ENCODE assay signal across 19 cellular contexts in the genomic region with DNA sequence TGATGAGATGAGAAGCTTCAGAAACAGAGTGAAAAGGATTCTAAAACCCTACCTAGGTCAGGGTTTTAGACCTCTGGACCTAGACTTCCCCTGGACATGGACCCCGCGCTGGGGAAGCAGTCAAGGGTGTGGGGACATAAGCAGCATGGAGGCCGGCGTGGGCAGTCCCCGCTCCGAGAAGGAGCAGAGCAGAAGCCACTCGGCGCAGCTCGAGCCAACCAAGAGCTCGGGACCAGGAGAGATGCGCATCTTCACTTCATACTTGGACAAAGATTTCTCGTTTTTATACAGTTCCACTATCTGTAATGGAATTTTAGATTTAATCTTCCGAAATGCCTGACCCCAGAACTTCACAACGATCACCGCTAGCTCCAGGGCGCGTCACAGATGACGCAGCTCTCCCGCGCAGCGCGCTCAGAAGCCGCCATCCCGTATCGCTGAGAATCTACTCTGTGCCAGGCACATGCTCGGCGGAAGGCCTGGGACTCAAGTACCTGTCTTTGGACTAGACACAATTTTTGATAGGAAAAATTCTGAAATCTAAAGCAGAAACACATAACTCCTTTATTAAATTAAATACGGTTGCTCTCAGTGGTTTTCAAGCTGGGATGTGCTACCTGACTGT.
DNase-seq lines count a peak whose midpoint lies in the region; ATAC-seq, FAIRE-seq and TF ChIP-seq lines count a peak whose summit lies in the region.
"Had no signal": no experiment of that assay in that cellular context is flagged by ENCODE, and none has a peak within 500 bp of the region (broad histone marks: within the 10 kb centered on the region; RNA-seq: fewer than 3 reads in every experiment).

No MANE protein-coding gene starts in this region.

- H3K36me3 ChIP-seq in K562 (ENCODE audit: control insufficient read depth, insufficient read depth, low read length): peaks cover 7% of the 10 kb centered on the region; the same call in 1 of the 3 replicates
- H3K36me3 ChIP-seq in lower lobe of right lung: no peaks in the 10 kb centered on the region
- peaks cover 5 to 22% of the 10 kb centered on the region in 2 donors for H3K36me3 ChIP-seq in neuronal stem cell (replicated peaks in 1 of 2; ENCODE audit: control insufficient read depth in 2 of 2, insufficient read depth in 2 of 2, low read length in 2 of 2)

- no peak for TF ChIP-seq EP300 in K562 (IDR thresholded peaks at IDR 0.05; ENCODE audit: low read length)

- H3K18ac ChIP-seq in neuronal stem cell (ENCODE audit: low read length): no peak overlapping the region

- peaks cover 5% of the 10 kb centered on the region for H3K4me1 Mint-ChIP-seq in type B pancreatic cell (ENCODE audit: unreplicated experiment)
- H3K4me1 Mint-ChIP-seq: CD4-positive, alpha-beta memory T cell had no signal

- H2AFZ ChIP-seq in K562 (ENCODE audit: low read depth, low read length) (no peak overlapping the region), neuronal stem cell (ENCODE audit: low read length) (no peak overlapping the region)

- no peak for ATAC-seq in K562
- ATAC-seq in lower lobe of right lung: peak in 1 of 2 donors; percentile 17

- 83% methylated on average over 25 of the region's 28 CpGs for WGBS in K562 (ENCODE audit: insufficient coverage, low coverage, missing lambda C conversion rate)
- no CpG with 5 or more reads among the region's 28 CpGs for WGBS in neuronal stem cell (ENCODE audit: extremely low coverage in 2 of 2, insufficient read length in 2 of 2, insufficient replicate concordance in 1 of 2), 2 donors

- intact Hi-C loops in K562 (cut with micrococcal nuclease): no loop called here
- intact Hi-C loops in lower lobe of right lung (cut with DNase I): no loop called here

- no peak overlapping the region for H3K27ac Mint-ChIP-seq in type B pancreatic cell
- H3K27ac Mint-ChIP-seq: CD4-positive, alpha-beta memory T cell had no signal

- TF ChIP-seq CTCF in K562 (IDR thresholded peaks at IDR 0.05 in 2 of 3, conservative IDR thresholded peaks at IDR 0.05 in 1 of 3; ENCODE audit: insufficient read depth in 2 of 3, low read depth in 1 of 3, low read length in 3 of 3) (no peak), lower lobe of right lung (IDR thresholded peaks at IDR 0.05) (no peak), type B pancreatic cell (conservative IDR thresholded peaks at IDR 0.05) (no peak), coronary artery (IDR thresholded peaks at IDR 0.05) (no peak)

- H3K79me2 ChIP-seq in K562 (ENCODE audit: control insufficient read depth, insufficient read depth, low read length): no peaks in the 10 kb centered on the region

- BruUV-seq in K562 (replicated peaks; lab: Mats Ljungman, UMichigan): no TSS peak

- H3K14ac ChIP-seq in neuronal stem cell (ENCODE audit: low read length): no peak overlapping the region

- no peaks in the 10 kb centered on the region for H3K27me3 Mint-ChIP-seq in type B pancreatic cell
- H3K27me3 Mint-ChIP-seq: CD4-positive, alpha-beta memory T cell had no signal

- no peak overlapping the region for H3K4me3 ChIP-seq in K562
- H3K4me3 ChIP-seq in lower lobe of right lung: no peak overlapping the region
- H3K4me3 ChIP-seq in neuronal stem cell (ENCODE audit: low read length in 2 of 2): no peak overlapping the region
- H3K4me3 ChIP-seq in coronary artery: no peak overlapping the region

- H3K4me1 ChIP-seq in K562 (replicated peaks in 1 of 2; ENCODE audit: control insufficient read depth in 2 of 2, insufficient read depth in 2 of 2, low read length in 2 of 2): peaks cover 0 to 5% of the 10 kb centered on the region in 2 experiments; a peak in 2 of 5 replicates
- H3K4me1 ChIP-seq in lower lobe of right lung: no peaks in the 10 kb centered on the region
- H3K4me1 ChIP-seq in neuronal stem cell (ENCODE audit: control insufficient read depth in 2 of 2, insufficient read depth in 1 of 2, low read depth in 1 of 2, low read length in 2 of 2): peaks cover 0 to 7% of the 10 kb centered on the region in 2 donors

- no peak overlapping the region for H2BK15ac ChIP-seq in neuronal stem cell (ENCODE audit: low read length)

- H2AK5ac ChIP-seq in neuronal stem cell (ENCODE audit: low read depth, low read length): no peak overlapping the region

- H3K9me3 Mint-ChIP-seq in type B pancreatic cell: no peaks in the 10 kb centered on the region
- H3K9me3 Mint-ChIP-seq: CD4-positive, alpha-beta memory T cell had no signal

- peaks cover 11% of the 10 kb centered on the region for H3K36me3 Mint-ChIP-seq in type B pancreatic cell

- no peaks in the 10 kb centered on the region for H3K27me3 ChIP-seq in K562 (ENCODE audit: control insufficient read depth in 2 of 2, insufficient read depth in 2 of 2, low read length in 2 of 2)
- H3K27me3 ChIP-seq in lower lobe of right lung (ENCODE audit: low read depth): no peaks in the 10 kb centered on the region
- H3K27me3 ChIP-seq in neuronal stem cell (ENCODE audit: control insufficient read depth in 3 of 3, insufficient read depth in 3 of 3, low read depth in 1 of 3, low read length in 3 of 3): no peaks in the 10 kb centered on the region

- H3K4me2 ChIP-seq in K562 (ENCODE audit: insufficient read depth, low read length) (no peak overlapping the region), neuronal stem cell (ENCODE audit: insufficient read depth, low read length, poor library complexity, severe bottlenecking) (no peak overlapping the region)

- H2BK120ac ChIP-seq in neuronal stem cell (ENCODE audit: low read depth, low read length): no peak overlapping the region

- no peak overlapping the region for H2BK12ac ChIP-seq in neuronal stem cell (ENCODE audit: low read length)

- H3K9me1 ChIP-seq in K562 (ENCODE audit: control insufficient read depth, insufficient read depth, low read length): no peaks in the 10 kb centered on the region

- no peak overlapping the region for H4K8ac ChIP-seq in neuronal stem cell (ENCODE audit: low read depth, low read length)

- no peak for FAIRE-seq in K562 (lab: Jason Lieb, UNC)
- FAIRE-seq: GM12891, GM18507, H54 had no signal

- no peak overlapping the region for H2BK5ac ChIP-seq in neuronal stem cell (ENCODE audit: low read length)

- H3K9ac ChIP-seq in K562 (ENCODE audit: insufficient read depth in 1 of 2, low read depth in 2 of 2, low read length in 2 of 2) (no peak overlapping the region), neuronal stem cell (ENCODE audit: low read depth, low read length, poor library complexity) (no peak overlapping the region)

- H3K27ac ChIP-seq in K562 (ENCODE audit: extremely low read depth, low read depth, low read length) (no peak overlapping the region), lower lobe of right lung (no peak overlapping the region), neuronal stem cell (replicated peaks; ENCODE audit: low read length) (no peak overlapping the region), coronary artery (no peak overlapping the region)

- no peak overlapping the region for H3K4ac ChIP-seq in neuronal stem cell (ENCODE audit: low read length)

- no peak for TF ChIP-seq POLR2A in K562 (conservative IDR thresholded peaks at IDR 0.05)

- POLR2A ChIA-PET in K562 (lab: Yijun Ruan, JAX): interaction anchor here (0.7 kb wide), 2 partner anchors 24 to 890 kb away, joined by 3 to 4 read pairs; no protein-coding TSS in a partner anchor

- TF ChIP-seq RAD21 in K562 (CRISPR knock-in tag; conservative IDR thresholded peaks at IDR 0.05 in 1 of 2, IDR thresholded peaks at IDR 0.05 in 1 of 2): no peak

- DNase-seq in K562 (ENCODE audit: extremely low read depth in 1 of 4, low spot score in 3 of 4) (no peak), lower lobe of right lung (peak; percentile 30), neuronal stem cell (ENCODE audit: low spot score) (no peak), type B pancreatic cell (ENCODE audit: extremely low spot score, unreplicated experiment) (peak; percentile 51), coronary artery (ENCODE audit: low spot score) (no peak), HuH-7 (ENCODE audit: low spot score) (no peak)
- DNase-seq in activated naive CD4-positive, alpha-beta T cell treated with Interleukin-2 at 50 U/mL for 16 hours: no peak
- DNase-seq: C1 segment of cervical spinal cord; Calu3; CD4-positive, alpha-beta memory T cell; COR-L47; DMS53; DMS79 treated with DMSO at 0.1 percent for 48 hours; GF-D8; GOT3; HCEC 1CT had no signal

- H3K9me3 ChIP-seq in K562 (replicated peaks; ENCODE audit: control insufficient read depth, insufficient read depth, low read depth, low read length) (no peaks in the 10 kb centered on the region; the same call in 1 of the 2 replicates), lower lobe of right lung (no peaks in the 10 kb centered on the region), neuronal stem cell (replicated peaks in 1 of 2; ENCODE audit: control insufficient read depth in 2 of 2, insufficient read depth in 1 of 2, low read depth in 1 of 2, low read length in 2 of 2) (peaks cover 0 to 5% of the 10 kb centered on the region in 2 donors)

- CTCF ChIA-PET in K562 (lab: Yijun Ruan, JAX; ENCODE audit: low intra/inter-chr PET ratio): no interaction called here

- H3K4me3 Mint-ChIP-seq in type B pancreatic cell: no peak overlapping the region
- H3K4me3 Mint-ChIP-seq: CD4-positive, alpha-beta memory T cell had no signal

- peaks cover 5% of the 10 kb centered on the region for H3K79me1 ChIP-seq in neuronal stem cell (ENCODE audit: low read depth, low read length)

- H3K23ac ChIP-seq in neuronal stem cell (ENCODE audit: low read depth, low read length, poor library complexity): no peak overlapping the region

- peak overlapping the region; percentile 5 for H4K91ac ChIP-seq in neuronal stem cell (ENCODE audit: low read depth, low read length, poor library complexity)

- H4K20me1 ChIP-seq in K562 (replicated peaks; ENCODE audit: control insufficient read depth, insufficient read depth, low read length): no peaks in the 10 kb centered on the region

- in situ Hi-C loops in K562 (cut with MboI): no loop called here

TF ChIP-seq in K562, 482 proteins besides CTCF, POLR2A, EP300 and RAD21:
- TF ChIP-seq, protein P1, sequence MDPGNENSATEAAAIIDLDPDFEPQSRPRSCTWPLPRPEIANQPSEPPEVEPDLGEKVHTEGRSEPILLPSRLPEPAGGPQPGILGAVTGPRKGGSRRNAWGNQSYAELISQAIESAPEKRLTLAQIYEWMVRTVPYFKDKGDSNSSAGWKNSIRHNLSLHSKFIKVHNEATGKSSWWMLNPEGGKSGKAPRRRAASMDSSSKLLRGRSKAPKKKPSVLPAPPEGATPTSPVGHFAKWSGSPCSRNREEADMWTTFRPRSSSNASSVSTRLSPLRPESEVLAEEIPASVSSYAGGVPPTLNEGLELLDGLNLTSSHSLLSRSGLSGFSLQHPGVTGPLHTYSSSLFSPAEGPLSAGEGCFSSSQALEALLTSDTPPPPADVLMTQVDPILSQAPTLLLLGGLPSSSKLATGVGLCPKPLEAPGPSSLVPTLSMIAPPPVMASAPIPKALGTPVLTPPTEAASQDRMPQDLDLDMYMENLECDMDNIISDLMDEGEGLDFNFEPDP (CRISPR knock-in tag; IDR thresholded peaks at IDR 0.05): no peak
- TF ChIP-seq HMG20B (CRISPR knock-in tag; IDR thresholded peaks at IDR 0.05): no peak
- no peak for TF ChIP-seq KLF6 (CRISPR knock-in tag; IDR thresholded peaks at IDR 0.05; ENCODE audit: borderline replicate concordance)
- TF ChIP-seq POLR2G (IDR thresholded peaks at IDR 0.05; ENCODE audit: low read depth, low read length): 0 out of 2 replicates have a peak, but pooled peaks have one; percentile 7

Comparison
In these comparisons a context has a peak if more than half of its experiments do, and no peak if none do; other contexts are left out.
1. DNase-seq: peak in lower lobe of right lung (single experiment) and type B pancreatic cell (single experiment); none in K562 (0 of 4), neuronal stem cell (single experiment), activated naive CD4-positive, alpha-beta T cell treated with Interleukin-2 at 50 U/mL for 16 hours (single experiment), coronary artery (single experiment) and HuH-7 (single experiment).